27 cellular contexts compared by ENCODE assay signal in genomic region chr11:18773104-18773503, GRCh38. TPM values are rescaled to one million over a fixed set of nuclear protein-coding genes. Genes with fewer than 3 reads are reported as not detected.
"Had no signal": no experiment of that assay in that cellular context is flagged by ENCODE, and none has a peak within 500 bp of the region (broad histone marks: within the 10 kb centered on the region; RNA-seq: fewer than 3 reads in every experiment).

No MANE protein-coding gene starts in this region.

- FAIRE-seq: K562 had no signal

- DNase-seq: activated CD4-positive, alpha-beta memory T cell treated with anti-CD3 and anti-CD28 coated beads, Interleukin-2, amount 10 ng/mL, durations not matched to agents 7 days and 5 days; activated CD4-positive, alpha-beta T cell treated with anti-CD3 and anti-CD28 coated beads for 36 hours; activated CD4-positive, alpha-beta T cell treated with anti-CD3 and anti-CD28 coated beads, Interleukin-2, amount 50 U/mL, for 1 hour; activated CD8-positive, alpha-beta memory T cell treated with anti-CD3 and anti-CD28 coated beads, Interleukin-2, amount 50 U/mL, for 48 hours; activated naive CD4-positive, alpha-beta T cell treated with anti-CD3 and anti-CD28 coated beads, Interleukin-2, amount 50 U/mL, for 16 hours; activated naive CD8-positive, alpha-beta T cell treated with anti-CD3 and anti-CD28 coated beads, Interleukin-2, amount 10 ng/mL, durations not matched to agents 7 days and 5 days; activated T-cell treated with anti-CD3 and anti-CD28 coated beads, Interleukin-2, amount 50 U/mL, for 1 hour; adrenal gland; aorta; Kasumi-1; NCI-H1092; NCI-H1417; NCI-H1930; NCI-H2171; NCI-H226; NCI-H526 treated with DMSO at 0.1 percent for 48 hours; NCI-H82; RPMI8226; SK-N-SH; T-helper 1 cell had no signal

- H3K4me3 Mint-ChIP-seq: activated CD4-positive, alpha-beta memory T cell treated with anti-CD3 and anti-CD28 coated beads, Interleukin-2, amount 10 ng/mL, durations not matched to agents 7 days and 5 days; activated CD4-positive, alpha-beta T cell treated with anti-CD3 and anti-CD28 coated beads for 36 hours; activated naive CD8-positive, alpha-beta T cell treated with anti-CD3 and anti-CD28 coated beads, Interleukin-2, amount 10 ng/mL, durations not matched to agents 7 days and 5 days had no signal

- H3K27ac ChIP-seq: adrenal gland, breast epithelium, VCaP had no signal

- ATAC-seq: activated CD4-positive, alpha-beta T cell treated with anti-CD3 and anti-CD28 coated beads for 36 hours; K562; Right ventricle myocardium inferior had no signal

- H3K4me1 ChIP-seq: adrenal gland, breast epithelium had no signal

- H3K4me3 ChIP-seq: adrenal gland, breast epithelium, K562 had no signal

- H3K9me3 Mint-ChIP-seq: activated CD4-positive, alpha-beta memory T cell treated with anti-CD3 and anti-CD28 coated beads, Interleukin-2, amount 10 ng/mL, durations not matched to agents 7 days and 5 days; activated naive CD8-positive, alpha-beta T cell treated with anti-CD3 and anti-CD28 coated beads, Interleukin-2, amount 10 ng/mL, durations not matched to agents 7 days and 5 days had no signal

- H3K9ac ChIP-seq: SK-N-SH had no signal

- H3K27ac Mint-ChIP-seq: activated CD4-positive, alpha-beta memory T cell treated with anti-CD3 and anti-CD28 coated beads, Interleukin-2, amount 10 ng/mL, durations not matched to agents 7 days and 5 days; activated CD4-positive, alpha-beta T cell treated with anti-CD3 and anti-CD28 coated beads for 36 hours; activated naive CD8-positive, alpha-beta T cell treated with anti-CD3 and anti-CD28 coated beads, Interleukin-2, amount 10 ng/mL, durations not matched to agents 7 days and 5 days had no signal

- H3K36me3 ChIP-seq: adrenal gland, breast epithelium had no signal

- H3K9me3 ChIP-seq: adrenal gland, breast epithelium, SK-N-SH had no signal

- H3K27me3 ChIP-seq: adrenal gland, breast epithelium had no signal

RNA-seq across cellular contexts. Expression of gene PTPN5, which starts 18.5 kb away (rescaled TPM):
- total RNA-seq: activated CD4-positive, alpha-beta memory T cell treated with anti-CD3 and anti-CD28 coated beads, Interleukin-2, amount 10 ng/mL, durations not matched to agents 7 days and 5 days; activated CD4-positive, alpha-beta T cell treated with anti-CD3 and anti-CD28 coated beads for 36 hours; activated naive CD8-positive, alpha-beta T cell treated with anti-CD3 and anti-CD28 coated beads, Interleukin-2, amount 10 ng/mL, durations not matched to agents 7 days and 5 days; K562; NCI-H460; OCI-LY7; T-helper 2 cell treated with Interferon-gamma antibody and Interleukin-4, amounts not matched to agents 100 ng/mL and 5 ng/mL, for 36 hours had no signal
- polyA plus RNA-seq: aorta, K562, SK-N-SH had no signal

RNA-seq across cellular contexts. Expression of gene IGSF22, which starts 47.1 kb away (rescaled TPM):
- total RNA-seq: K562, NCI-H460, OCI-LY7 had no signal
- polyA plus RNA-seq: aorta, K562 had no signal
